Comparison of ENCODE assay signal across 14 cellular contexts in the genomic region with DNA sequence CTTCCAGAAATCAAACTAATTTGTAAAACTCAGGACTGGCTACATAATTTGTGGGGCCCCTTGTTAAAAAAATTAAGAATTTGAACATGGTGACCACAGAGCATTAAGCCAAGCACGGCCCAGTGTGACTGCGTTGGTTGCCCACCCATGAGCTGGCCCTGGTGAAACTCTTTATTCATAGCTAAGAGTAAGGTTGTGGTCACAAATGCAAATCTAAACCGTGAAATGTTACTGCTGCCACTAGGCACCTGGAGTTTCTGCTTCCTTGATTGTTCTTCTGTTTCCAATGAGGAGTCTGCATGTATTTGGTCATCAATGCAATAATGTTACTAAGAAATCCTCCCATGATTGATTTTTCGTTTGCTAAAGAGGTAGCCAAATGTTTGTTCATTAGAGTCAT. TPM values are rescaled to one million over a fixed set of nuclear protein-coding genes. Genes with fewer than 3 reads are reported as not detected.
DNase-seq lines count a peak whose midpoint lies in the region; ATAC-seq and TF ChIP-seq lines count a peak whose summit lies in the region.
"Had no signal": no experiment of that assay in that cellular context is flagged by ENCODE, and none has a peak within 500 bp of the region (broad histone marks: within the 10 kb centered on the region; RNA-seq: fewer than 3 reads in every experiment).

No MANE protein-coding gene starts in this region.

- H3K4me1 Mint-ChIP-seq in stimulated activated naive B cell treated with anti-CD40 and anti-IgM and Interleukin-4, amounts not matched to agents 10 μg/mL and 1 μg/mL and 100 μg/mL, for 72 hours = peaks cover 33 to 76% of the 10 kb centered on the region in 2 donors

- H3K27ac Mint-ChIP-seq in stimulated activated naive B cell treated with anti-CD40 and anti-IgM and Interleukin-4, amounts not matched to agents 10 μg/mL and 1 μg/mL and 100 μg/mL, for 72 hours = peak overlapping the region; percentile 63

- H3K27ac ChIP-seq in tibial nerve (no peak overlapping the region), aorta (ENCODE audit: low read depth in 1 of 2, low read length in 2 of 2) (no peak overlapping the region)
- H3K27ac ChIP-seq: 22Rv1 had no signal

- peaks cover 0 to 21% (median 0%) of the 10 kb centered on the region in 4 donors for H3K4me1 ChIP-seq in tibial nerve
- no peaks in the 10 kb centered on the region for H3K4me1 ChIP-seq in aorta (ENCODE audit: control insufficient read depth in 1 of 2, insufficient read depth in 2 of 2, low read length in 2 of 2)

- TF ChIP-seq POLR2A in tibial nerve (IDR thresholded peaks at IDR 0.05) = no peak

- H3K9me3 ChIP-seq in tibial nerve = no peaks in the 10 kb centered on the region
- no peaks in the 10 kb centered on the region for H3K9me3 ChIP-seq in aorta (ENCODE audit: control insufficient read depth, low read length)

- 92 to 95% methylated on average over 4 of the region's 4 CpGs for WGBS in tibial nerve, 2 donors
- 95 to 98% methylated on average over 4 of the region's 4 CpGs for WGBS in aorta, 2 donors

- intact Hi-C loops in aorta (cut with DNase I) = no loop called here

- no peak overlapping the region for H3K4me3 ChIP-seq in tibial nerve
- no peak overlapping the region for H3K4me3 ChIP-seq in aorta (ENCODE audit: low read length in 2 of 2)

- no peak for TF ChIP-seq CTCF in tibial nerve (IDR thresholded peaks at IDR 0.05)

- no peak for TF ChIP-seq EP300 in tibial nerve (IDR thresholded peaks at IDR 0.05)

- no peaks in the 10 kb centered on the region for H3K27me3 ChIP-seq in tibial nerve
- H3K27me3 ChIP-seq in aorta (ENCODE audit: control insufficient read depth in 1 of 2, insufficient read depth in 2 of 2, low read length in 1 of 2) = no peaks in the 10 kb centered on the region

- H3K4me3 Mint-ChIP-seq in stimulated activated naive B cell treated with anti-CD40 and anti-IgM and Interleukin-4, amounts not matched to agents 10 μg/mL and 1 μg/mL and 100 μg/mL, for 72 hours = peak overlapping the region; percentile 55 to 68

- H3K36me3 ChIP-seq in tibial nerve (no peaks in the 10 kb centered on the region), aorta (ENCODE audit: control insufficient read depth in 1 of 2, insufficient read depth in 2 of 2, low read length in 1 of 2) (no peaks in the 10 kb centered on the region)

- peak; percentile 60 for ATAC-seq in HG02678 (IDR thresholded peaks at IDR 0.05; ENCODE audit: unreplicated experiment)
- ATAC-seq in HG03469 (IDR thresholded peaks at IDR 0.05; ENCODE audit: unreplicated experiment) = peak; percentile 30
- peak; percentile 38 to 43 for ATAC-seq in stimulated activated naive B cell treated with anti-CD40 and anti-IgM and Interleukin-4, amounts not matched to agents 10 μg/mL and 1 μg/mL and 100 μg/mL, for 72 hours (replicated peaks)
- ATAC-seq in aorta (ENCODE audit: low FRiP score) = no peak
- ATAC-seq: esophagus mucosa had no signal

- no peaks in the 10 kb centered on the region for H3K27me3 Mint-ChIP-seq in stimulated activated naive B cell treated with anti-CD40 and anti-IgM and Interleukin-4, amounts not matched to agents 10 μg/mL and 1 μg/mL and 100 μg/mL, for 72 hours

- peaks cover 0 to 1% of the 10 kb centered on the region in 2 donors for H3K9me3 Mint-ChIP-seq in stimulated activated naive B cell treated with anti-CD40 and anti-IgM and Interleukin-4, amounts not matched to agents 10 μg/mL and 1 μg/mL and 100 μg/mL, for 72 hours

- peaks cover 40 to 48% of the 10 kb centered on the region in 2 donors for H3K36me3 Mint-ChIP-seq in stimulated activated naive B cell treated with anti-CD40 and anti-IgM and Interleukin-4, amounts not matched to agents 10 μg/mL and 1 μg/mL and 100 μg/mL, for 72 hours

- in situ Hi-C loops in KBM-7 (cut with MboI; ENCODE audit: low pct_unique_long_range_greater_than_20kb, low sequenced_read_pairs) = no loop called here

- DNase-seq in NCI-H2029 treated with DMSO at 0.1 percent for 48 hours (lab: John Stamatoyannopoulos, UW) (peak; percentile 53), NCI-H2029 (lab: John Stamatoyannopoulos, UW) (no peak), tibial nerve (ENCODE audit: low spot score in 2 of 2) (no peak), aorta (no peak), KBM-7 (no peak)
- no peak for DNase-seq in stimulated activated naive B cell treated with anti-CD40 and anti-IgM and Interleukin-4, amounts not matched to agents 10 μg/mL and 1 μg/mL and 100 μg/mL, for 72 hours
- DNase-seq: central memory CD4-positive, alpha-beta T cell; kidney glomerular epithelial cell; NCI-H1930; stimulated activated CD4-positive, alpha-beta T cell treated with anti-CD3 and anti-CD28 coated beads, Interleukin-2, amount 100 ng/mL, for 48 hours had no signal

RNA-seq across cellular contexts. Expression of a gene that starts 4.2 kb away (rescaled TPM):
- total RNA-seq in tibial nerve (1 to 10 TPM; 3.1 to 5.7 (median 4.0) TPM), aorta (10 to 100 TPM in 1 of 2 donors, 1 to 10 TPM in 1; 8.6 to 14.4 TPM)
- 1 to 10 TPM in 1 of 2 donors, under 1 TPM in 1; 0.79 to 2.6 TPM for polyA plus RNA-seq in aorta
